Comparison of ENCODE assay signal across 20 cellular contexts in the genomic region with DNA sequence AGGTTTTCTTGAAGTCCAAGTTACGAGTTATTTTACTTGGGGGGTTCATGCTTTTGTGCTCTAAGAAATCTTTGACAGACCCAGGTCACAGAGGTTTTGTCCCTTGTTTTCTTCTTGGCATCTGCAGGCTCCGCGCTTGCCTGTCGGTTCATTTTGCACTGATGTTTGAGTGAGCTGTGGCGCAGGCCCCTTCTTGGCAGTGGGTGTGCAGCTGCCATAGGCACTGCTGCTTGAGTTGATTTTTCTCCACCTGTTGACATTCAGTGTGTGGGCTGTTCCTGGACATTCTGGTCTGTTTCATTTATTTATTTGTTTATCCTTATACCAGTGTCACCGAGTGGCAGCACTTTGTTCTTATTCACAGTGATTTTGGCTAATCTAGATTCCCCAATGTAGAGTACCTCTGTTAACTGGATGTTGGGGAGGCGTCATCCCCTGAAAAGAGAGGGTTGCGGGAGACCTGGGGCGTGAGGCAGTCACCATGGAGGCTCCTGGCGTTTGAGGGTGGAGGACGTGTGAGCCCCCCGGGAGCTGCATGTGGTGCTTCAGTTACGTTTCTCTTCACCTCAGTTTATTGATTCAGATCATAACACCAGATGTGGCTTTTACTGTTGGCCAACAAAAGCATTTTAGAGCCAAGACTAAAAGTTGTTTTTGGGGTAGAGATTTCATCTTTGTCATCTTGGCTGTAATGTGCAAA.
DNase-seq lines count a peak whose midpoint lies in the region; TF ChIP-seq lines count a peak whose summit lies in the region.
"Had no signal": no experiment of that assay in that cellular context is flagged by ENCODE, and none has a peak within 500 bp of the region (broad histone marks: within the 10 kb centered on the region; RNA-seq: fewer than 3 reads in every experiment).

No MANE protein-coding gene starts in this region.

- no peak for DNase-seq in T-helper 1 cell
- DNase-seq in HFFc6: no peak
- peak; percentile 26 for DNase-seq in choroid plexus epithelial cell (ENCODE audit: low read depth)
- DNase-seq in neural progenitor cell (ENCODE audit: low spot score): no peak
- no peak for DNase-seq in coronary artery (ENCODE audit: low spot score)
- DNase-seq in breast epithelium (ENCODE audit: low spot score in 2 of 2): no peak
- DNase-seq in NCI-H69 (lab: John Stamatoyannopoulos, UW): no peak
- DNase-seq: 8988T; activated CD4-positive, alpha-beta T cell treated with anti-CD3 and anti-CD28 coated beads, Interleukin-2, amount 50 U/mL, for 4 hours; aorta; DMS53; H7; Karpas-422; pancreas; trophoblast cell had no signal

- peaks cover 25% of the 10 kb centered on the region for H3K79me2 ChIP-seq in neural progenitor cell (ENCODE audit: low read depth)

- H3K36me3 ChIP-seq in neural progenitor cell (no peaks in the 10 kb centered on the region), breast epithelium (no peaks in the 10 kb centered on the region)

- H3F3A ChIP-seq in neural progenitor cell (ENCODE audit: low read depth): no peaks in the 10 kb centered on the region

- H3K27ac ChIP-seq in neural progenitor cell: no peak overlapping the region
- no peak overlapping the region for H3K27ac ChIP-seq in coronary artery
- no peak overlapping the region for H3K27ac ChIP-seq in breast epithelium
- H3K27ac ChIP-seq: BLaER1 treated with 17β-estradiol and CSF1 and Interleukin-3, amounts not matched to agents 10 nM and 100 nM; gastroesophageal sphincter; SK-N-MC had no signal

- intact Hi-C loops in breast epithelium (cut with DNase I; ENCODE audit: low total_unique reads): no loop called here

- H3K4me1 ChIP-seq in neural progenitor cell (no peaks in the 10 kb centered on the region), breast epithelium (no peaks in the 10 kb centered on the region)
- H3K4me1 ChIP-seq: pancreas had no signal

- H3K4me1 Mint-ChIP-seq in T-helper 1 cell treated with Interleukin-12 subunit alpha and Interleukin-12 subunit beta and Interleukin-4 antibody, amounts not matched to agents 30 μg/mL and 1 μg/mL, for 36 hours (ENCODE audit: low read depth): peaks cover 28% of the 10 kb centered on the region
- peaks cover 26% of the 10 kb centered on the region for H3K4me1 Mint-ChIP-seq in HFFc6 (ENCODE audit: low read depth)
- peaks cover 11% of the 10 kb centered on the region for H3K4me1 Mint-ChIP-seq in neural progenitor cell

- no peak overlapping the region for H2AFZ ChIP-seq in neural progenitor cell (replicated peaks)

- H3K4me3 ChIP-seq in choroid plexus epithelial cell (ENCODE audit: low read depth, low read length) (no peak overlapping the region), neural progenitor cell (no peak overlapping the region), coronary artery (no peak overlapping the region), breast epithelium (no peak overlapping the region)
- H3K4me3 ChIP-seq: gastroesophageal sphincter, pancreas, SK-N-MC, skin epidermis had no signal

- H3K9me3 ChIP-seq in neural progenitor cell (ENCODE audit: low read depth) (no peaks in the 10 kb centered on the region), breast epithelium (no peaks in the 10 kb centered on the region)
- H3K9me3 ChIP-seq: pancreas had no signal

- H4K20me1 ChIP-seq in neural progenitor cell (ENCODE audit: low read depth): peaks cover 18% of the 10 kb centered on the region

- no peak for TF ChIP-seq CTCF in HFFc6 (IDR thresholded peaks at IDR 0.05)
- TF ChIP-seq CTCF in choroid plexus epithelial cell (conservative IDR thresholded peaks at IDR 0.05; ENCODE audit: low read depth, low read length): no peak
- no peak for TF ChIP-seq CTCF in neural progenitor cell (IDR thresholded peaks at IDR 0.05)
- TF ChIP-seq CTCF in coronary artery (IDR thresholded peaks at IDR 0.05): no peak
- TF ChIP-seq CTCF in breast epithelium (IDR thresholded peaks at IDR 0.05): no peak

- H3K27me3 ChIP-seq in neural progenitor cell: no peaks in the 10 kb centered on the region
- H3K27me3 ChIP-seq in breast epithelium: no peaks in the 10 kb centered on the region
- H3K27me3 ChIP-seq: BLaER1 treated with 17β-estradiol and CSF1 and Interleukin-3, amounts not matched to agents 10 nM and 100 nM; gastroesophageal sphincter; pancreas had no signal

- no peak overlapping the region for H3K9ac ChIP-seq in neural progenitor cell
- H3K9ac ChIP-seq: BLaER1 treated with 17β-estradiol and CSF1 and Interleukin-3, amounts not matched to agents 10 nM and 100 nM had no signal

- H3K4me3 Mint-ChIP-seq in T-helper 1 cell treated with Interleukin-12 subunit alpha and Interleukin-12 subunit beta and Interleukin-4 antibody, amounts not matched to agents 30 μg/mL and 1 μg/mL, for 36 hours: no peak overlapping the region
- H3K4me3 Mint-ChIP-seq in HFFc6 (no peak overlapping the region), neural progenitor cell (no peak overlapping the region)

- peaks cover 26% of the 10 kb centered on the region for H3K9me3 Mint-ChIP-seq in T-helper 1 cell treated with Interleukin-12 subunit alpha and Interleukin-12 subunit beta and Interleukin-4 antibody, amounts not matched to agents 30 μg/mL and 1 μg/mL, for 36 hours
- H3K9me3 Mint-ChIP-seq in HFFc6 (peaks cover 7% of the 10 kb centered on the region), neural progenitor cell (peaks cover 13% of the 10 kb centered on the region)

- no peaks in the 10 kb centered on the region for H3K27me3 Mint-ChIP-seq in T-helper 1 cell treated with Interleukin-12 subunit alpha and Interleukin-12 subunit beta and Interleukin-4 antibody, amounts not matched to agents 30 μg/mL and 1 μg/mL, for 36 hours (ENCODE audit: low read depth)
- H3K27me3 Mint-ChIP-seq in HFFc6 (ENCODE audit: insufficient read depth) (peaks cover 10% of the 10 kb centered on the region), neural progenitor cell (ENCODE audit: insufficient read depth, low read depth) (peaks cover 5% of the 10 kb centered on the region)

- TF ChIP-seq POLR2A in breast epithelium (IDR thresholded peaks at IDR 0.05): no peak

- peak overlapping the region; percentile 31 for H3K27ac Mint-ChIP-seq in T-helper 1 cell treated with Interleukin-12 subunit alpha and Interleukin-12 subunit beta and Interleukin-4 antibody, amounts not matched to agents 30 μg/mL and 1 μg/mL, for 36 hours
- H3K27ac Mint-ChIP-seq in HFFc6: peak overlapping the region; percentile 20; the same call in 1 of the 2 replicates
- peak overlapping the region; percentile 23 for H3K27ac Mint-ChIP-seq in neural progenitor cell

- peaks cover 68% of the 10 kb centered on the region for H3K36me3 Mint-ChIP-seq in T-helper 1 cell treated with Interleukin-12 subunit alpha and Interleukin-12 subunit beta and Interleukin-4 antibody, amounts not matched to agents 30 μg/mL and 1 μg/mL, for 36 hours (ENCODE audit: low read depth)
- peaks cover 66% of the 10 kb centered on the region for H3K36me3 Mint-ChIP-seq in HFFc6 (ENCODE audit: low read depth)
- peaks cover 71% of the 10 kb centered on the region for H3K36me3 Mint-ChIP-seq in neural progenitor cell

- no peak overlapping the region for H3K4me2 ChIP-seq in neural progenitor cell
- H3K4me2 ChIP-seq: BLaER1 treated with 17β-estradiol and CSF1 and Interleukin-3, amounts not matched to agents 10 nM and 100 nM had no signal
